In the genomic region with DNA sequence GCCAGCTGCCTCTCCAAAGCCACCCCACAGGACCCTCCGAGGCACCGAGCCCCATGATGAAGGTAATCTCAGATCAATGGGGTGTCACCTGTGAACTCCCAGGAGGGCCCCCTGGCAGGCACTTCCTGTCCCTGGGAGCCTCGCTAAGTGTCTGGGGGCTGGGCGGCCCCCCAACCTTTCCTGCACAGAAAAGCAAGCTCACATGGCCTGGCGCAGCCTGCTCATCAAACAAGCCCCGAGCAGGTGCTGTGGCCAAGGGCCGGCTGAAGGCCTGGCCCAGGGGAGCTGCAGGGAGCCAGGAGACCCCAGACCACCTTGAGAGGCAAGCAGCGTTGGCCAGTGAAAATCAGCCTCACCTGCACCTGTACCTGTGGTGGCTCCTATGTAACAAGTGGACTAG, we compare ENCODE assay signal across 20 cellular contexts. TPM values are rescaled to one million over a fixed set of nuclear protein-coding genes. Genes with fewer than 3 reads are reported as not detected.
DNase-seq lines count a peak whose midpoint lies in the region; ATAC-seq, FAIRE-seq and TF ChIP-seq lines count a peak whose summit lies in the region.
"Had no signal": no experiment of that assay in that cellular context is flagged by ENCODE, and none has a peak within 500 bp of the region (broad histone marks: within the 10 kb centered on the region; RNA-seq: fewer than 3 reads in every experiment).

No MANE protein-coding gene starts in this region.

- intact Hi-C loops in pancreas (cut with DNase I) = no loop called here

- no peaks in the 10 kb centered on the region for H3K27me3 ChIP-seq in RWPE2 (ENCODE audit: insufficient read depth, poor library complexity, severe bottlenecking)
- H3K27me3 ChIP-seq in esophagus (ENCODE audit: control insufficient read depth in 1 of 2, insufficient read depth in 2 of 2, low read length in 2 of 2) = peaks cover 0 to 9% of the 10 kb centered on the region in 2 donors
- no peaks in the 10 kb centered on the region for H3K27me3 ChIP-seq in pancreas
- H3K27me3 ChIP-seq: SJSA1 had no signal

- H3K4me3 ChIP-seq in RWPE2 (ENCODE audit: severe bottlenecking) = peak overlapping the region; percentile 87
- H3K4me3 ChIP-seq in esophagus (ENCODE audit: low read depth in 1 of 2, low read length in 2 of 2) = peak overlapping the region; percentile 69 to 78
- peak overlapping the region in 2 of 4 donors; percentile 74 to 79 for H3K4me3 ChIP-seq in pancreas
- H3K4me3 ChIP-seq: SJSA1, uterus had no signal

- FAIRE-seq in pancreas (lab: Jason Lieb, UNC) (no peak), GM19239 (lab: Jason Lieb, UNC) (no peak)

- TF ChIP-seq CTCF in RWPE2 (IDR thresholded peaks at IDR 0.05; ENCODE audit: poor library complexity, severe bottlenecking) (no peak), pancreas (IDR thresholded peaks at IDR 0.05) (no peak)

- H3K27ac ChIP-seq in RWPE2 (ENCODE audit: poor library complexity, severe bottlenecking) (peak overlapping the region; percentile 94), esophagus (ENCODE audit: low read depth in 2 of 2, low read length in 1 of 2) (peak overlapping the region; percentile 75 to 89), pancreas (peak overlapping the region; percentile 12 to 96 (median 56))
- H3K27ac ChIP-seq: SJSA1, uterus had no signal

- WGBS in esophagus, 2 donors = 33 to 42% methylated on average over 8 of the region's 8 CpGs
- WGBS in pancreas, 2 donors = 38 to 41% methylated on average over 8 of the region's 8 CpGs

- ATAC-seq in RWPE2 (ENCODE audit: low read depth) (no peak), pancreas (no peak), HG03469 (IDR thresholded peaks at IDR 0.05; ENCODE audit: unreplicated experiment) (no peak)

- H3K4me1 ChIP-seq in RWPE2 (ENCODE audit: insufficient read depth, poor library complexity, severe bottlenecking) = peaks cover 68% of the 10 kb centered on the region
- peaks cover 2 to 14% of the 10 kb centered on the region in 2 donors for H3K4me1 ChIP-seq in esophagus (ENCODE audit: control insufficient read depth in 2 of 2, insufficient read depth in 2 of 2, low read length in 1 of 2)
- H3K4me1 ChIP-seq in pancreas = peaks cover 29 to 54% (median 36%) of the 10 kb centered on the region in 3 donors

- peaks cover 17% of the 10 kb centered on the region for H3K36me3 ChIP-seq in RWPE2 (ENCODE audit: low read depth)
- peaks cover 2 to 4% of the 10 kb centered on the region in 2 donors for H3K36me3 ChIP-seq in esophagus (ENCODE audit: control insufficient read depth in 2 of 2, insufficient read depth in 2 of 2, low read length in 1 of 2)
- H3K36me3 ChIP-seq in pancreas = no peaks in the 10 kb centered on the region
- H3K36me3 ChIP-seq: SJSA1, uterus had no signal

- H3K9me3 ChIP-seq in RWPE2 (ENCODE audit: severe bottlenecking) = no peaks in the 10 kb centered on the region
- H3K9me3 ChIP-seq in esophagus (ENCODE audit: control insufficient read depth in 2 of 2, insufficient read depth in 1 of 2, low read depth in 1 of 2, low read length in 1 of 2) = peaks cover 0 to 2% of the 10 kb centered on the region in 2 donors
- no peaks in the 10 kb centered on the region for H3K9me3 ChIP-seq in pancreas
- H3K9me3 ChIP-seq: SJSA1, uterus had no signal

- DNase-seq in COLO668 (lab: John Stamatoyannopoulos, UW; ENCODE audit: unreplicated experiment) (peak; percentile 37), RWPE2 (ENCODE audit: low spot score) (no peak), pancreas (peak in 2 of 6 donors; percentile 24 to 58), NCI-H187 treated with DMSO at 0.1 percent for 48 hours (lab: John Stamatoyannopoulos, UW) (no peak), GM19239 (ENCODE audit: insufficient read length, low spot score) (no peak)
- DNase-seq in stimulated activated CD4-positive, alpha-beta T cell treated with anti-CD3 and anti-CD28 coated beads, Interleukin-2, amount 100 ng/mL, for 48 hours = no peak
- DNase-seq: activated CD4-positive, CD25-positive, alpha-beta regulatory T cell treated with anti-CD3 and anti-CD28 coated beads, Interleukin-2, amount 50 U/mL, for 72 hours; CD4-positive, alpha-beta memory T cell; EL; NCI-H1694 treated with DMSO at 0.1 percent for 48 hours; NCI-H446 treated with DMSO at 0.1 percent for 48 hours; nephron progenitor cell; retina; stimulated activated CD4-positive, alpha-beta T cell treated with anti-CD3 and anti-CD28 coated beads, Interleukin-15, amount 100 ng/mL, for 24 hours; stimulated activated naive CD4-positive, alpha-beta T cell; uterus had no signal

RNA-seq across cellular contexts. Expression of gene RIPK4, which starts 2.9 kb away (rescaled TPM):
- polyA plus RNA-seq in esophagus (10 to 100 TPM; 51.7 to 72.4 TPM), pancreas (10 to 100 TPM in 1 of 2 donors, 1 to 10 TPM in 1; 9.4 to 16.6 TPM)
- total RNA-seq in pancreas = 10 to 100 TPM in 4 of 6 donors, 1 to 10 TPM in 2; 7.7 to 18.2 (median 12.8) TPM
- polyA plus RNA-seq: AG04450 had no signal
